Comparison of ENCODE assay signal across 8 cellular contexts in genomic region chr5:76641514-76642120, GRCh38. TPM values are rescaled to one million over a fixed set of nuclear protein-coding genes. Genes with fewer than 3 reads are reported as not detected.
DNase-seq lines count a peak whose midpoint lies in the region; ATAC-seq and TF ChIP-seq lines count a peak whose summit lies in the region.

No MANE protein-coding gene starts in this region.

- H3K27me3 ChIP-seq in adrenal gland, result no peaks in the 10 kb centered on the region

- TF ChIP-seq POLR2A in adrenal gland (IDR thresholded peaks at IDR 0.05), result no peak

- WGBS in adrenal gland, 4 donors, result 11 to 23% (median 17%) methylated on average over 1 of the region's 1 CpG

- no peaks in the 10 kb centered on the region for H3K36me3 ChIP-seq in adrenal gland (replicated peaks in 1 of 2)

- H3K9me3 ChIP-seq in adrenal gland (replicated peaks in 1 of 3), result no peaks in the 10 kb centered on the region

- H3K4me3 ChIP-seq in adrenal gland, result no peak overlapping the region

- ATAC-seq in GM18861 (IDR thresholded peaks at IDR 0.05; ENCODE audit: unreplicated experiment) (no peak), HG03139 (IDR thresholded peaks at IDR 0.05; ENCODE audit: unreplicated experiment) (no peak)

- DNase-seq in DMS114 treated with DMSO at 0.1 percent for 48 hours (lab: John Stamatoyannopoulos, UW; ENCODE audit: unreplicated experiment) (peak; percentile 6), HuH-7 (ENCODE audit: low spot score) (peak; percentile 37), T-helper 1 cell (peak; percentile 16 to 63 (median 44)), adrenal gland (peak; percentile 35 to 82 (median 66)), hepatic stellate cell (ENCODE audit: low spot score) (peak; percentile 38)
- DNase-seq in stimulated activated CD4-positive, alpha-beta T cell treated with anti-CD3 and anti-CD28 coated beads, Interleukin-15, amount 100 ng/mL, for 24 hours, result peak; percentile 79

- peaks cover 0 to 10% of the 10 kb centered on the region in 2 donors for H3K4me1 ChIP-seq in adrenal gland (replicated peaks in 1 of 2)

- peak; percentile 60 to 76 (median 67) for TF ChIP-seq CTCF in adrenal gland (IDR thresholded peaks at IDR 0.05)

- intact Hi-C loops in adrenal gland (cut with DNase I), result loop anchor here in 1 of 2 donors (5.0 kb wide), 1 partner anchor 39 kb away; no protein-coding TSS in a partner anchor

- H3K27ac ChIP-seq in adrenal gland, result no peak overlapping the region

RNA-seq across cellular contexts. Expression of gene F2RL2, which starts 18.4 kb away (rescaled TPM):
- 1 to 10 TPM in 1 of 8 donors, under 1 TPM in 5, not detected in 2; 0.08 to 1.5 (median 0.47) TPM for total RNA-seq in adrenal gland
- under 1 TPM; 0.16 to 0.46 (median 0.27) TPM for polyA plus RNA-seq in adrenal gland

Comparison
In these comparisons a context has a peak if more than half of its experiments do, and no peak if none do; other contexts are left out.
1. DNase-seq: peak in every context shown above with its lines; median percentile 79 in stimulated activated CD4-positive, alpha-beta T cell treated with anti-CD3 and anti-CD28 coated beads, Interleukin-15, amount 100 ng/mL, for 24 hours; 66 in adrenal gland; 44 in T-helper 1 cell; 38 in hepatic stellate cell; 37 in HuH-7; 6 in DMS114 treated with DMSO at 0.1 percent for 48 hours.